23 cellular contexts compared by ENCODE assay signal in genomic region chr14:64419003-64419402, GRCh38. TPM values are rescaled to one million over a fixed set of nuclear protein-coding genes. Genes with fewer than 3 reads are reported as not detected.
DNase-seq lines count a peak whose midpoint lies in the region; ATAC-seq and TF ChIP-seq lines count a peak whose summit lies in the region.
"Had no signal": no experiment of that assay in that cellular context is flagged by ENCODE, and none has a peak within 500 bp of the region (broad histone marks: within the 10 kb centered on the region; RNA-seq: fewer than 3 reads in every experiment).

No MANE protein-coding gene starts in this region.

- no peaks in the 10 kb centered on the region for H3K79me1 ChIP-seq in trophoblast cell (ENCODE audit: low read length)

- H3K14ac ChIP-seq in trophoblast cell (ENCODE audit: low read length), result no peak overlapping the region

- H2AFZ ChIP-seq in trophoblast cell (ENCODE audit: insufficient read depth, low read length, poor library complexity), result no peak overlapping the region

- peaks cover 17% of the 10 kb centered on the region for H3K4me1 Mint-ChIP-seq in activated CD8-positive, alpha-beta T cell treated with anti-CD3 and anti-CD28 coated beads, Interleukin-2, amount 10 ng/mL, durations not matched to agents 7 days and 5 days (ENCODE audit: low read depth)
- H3K4me1 Mint-ChIP-seq in activated CD8-positive, alpha-beta T cell treated with anti-CD3 and anti-CD28 coated beads for 36 hours (ENCODE audit: low read depth), result peaks cover 24% of the 10 kb centered on the region
- H3K4me1 Mint-ChIP-seq in HFFc6 (ENCODE audit: low read depth), result peaks cover 55% of the 10 kb centered on the region

- H3K9me3 ChIP-seq in trophoblast cell (ENCODE audit: insufficient read depth, low read depth, low read length), result no peaks in the 10 kb centered on the region
- H3K9me3 ChIP-seq: SJCRH30 had no signal

- TF ChIP-seq CTCF in activated CD8-positive, alpha-beta T cell treated with anti-CD3 and anti-CD28 coated beads for 36 hours (IDR thresholded peaks at IDR 0.05), result no peak
- no peak for TF ChIP-seq CTCF in HFFc6 (IDR thresholded peaks at IDR 0.05)

- no peak overlapping the region for H3K4me3 ChIP-seq in trophoblast cell (ENCODE audit: low read depth, low read length)
- H3K4me3 ChIP-seq: SJCRH30 had no signal

- H3K4me2 ChIP-seq in trophoblast cell (ENCODE audit: low read length), result no peak overlapping the region

- no peak overlapping the region for H3K23ac ChIP-seq in trophoblast cell (ENCODE audit: low read length)

- no peak overlapping the region for H2BK12ac ChIP-seq in trophoblast cell (ENCODE audit: low read length)

- no peak overlapping the region for H4K8ac ChIP-seq in trophoblast cell (ENCODE audit: low read depth, low read length)

- no peak overlapping the region for H4K12ac ChIP-seq in trophoblast cell (ENCODE audit: low read depth, low read length)

- H3K27ac ChIP-seq in trophoblast cell (ENCODE audit: low read depth, low read length), result no peak overlapping the region
- H3K27ac ChIP-seq: 22Rv1, SJCRH30 had no signal

- H3K9ac ChIP-seq in trophoblast cell (ENCODE audit: low read length), result no peak overlapping the region

- H3K9me3 Mint-ChIP-seq in activated CD8-positive, alpha-beta T cell treated with anti-CD3 and anti-CD28 coated beads, Interleukin-2, amount 10 ng/mL, durations not matched to agents 7 days and 5 days (ENCODE audit: insufficient read depth), result no peaks in the 10 kb centered on the region
- no peaks in the 10 kb centered on the region for H3K9me3 Mint-ChIP-seq in activated CD8-positive, alpha-beta T cell treated with anti-CD3 and anti-CD28 coated beads for 36 hours
- no peaks in the 10 kb centered on the region for H3K9me3 Mint-ChIP-seq in HFFc6

- peak overlapping the region; percentile 33 for H3K27ac Mint-ChIP-seq in activated CD8-positive, alpha-beta T cell treated with anti-CD3 and anti-CD28 coated beads, Interleukin-2, amount 10 ng/mL, durations not matched to agents 7 days and 5 days
- H3K27ac Mint-ChIP-seq in activated CD8-positive, alpha-beta T cell treated with anti-CD3 and anti-CD28 coated beads for 36 hours, result no peak overlapping the region
- peak overlapping the region; percentile 13; the same call in 1 of the 2 replicates for H3K27ac Mint-ChIP-seq in HFFc6

- no peak overlapping the region for H3K4me3 Mint-ChIP-seq in activated CD8-positive, alpha-beta T cell treated with anti-CD3 and anti-CD28 coated beads, Interleukin-2, amount 10 ng/mL, durations not matched to agents 7 days and 5 days
- no peak overlapping the region for H3K4me3 Mint-ChIP-seq in activated CD8-positive, alpha-beta T cell treated with anti-CD3 and anti-CD28 coated beads for 36 hours
- H3K4me3 Mint-ChIP-seq in HFFc6, result no peak overlapping the region

- no peak overlapping the region for H3K18ac ChIP-seq in trophoblast cell (ENCODE audit: low read length)

- peaks cover 12 to 24% of the 10 kb centered on the region in 2 experiments for H3K36me3 ChIP-seq in trophoblast cell (ENCODE audit: control insufficient read depth in 1 of 2, insufficient read depth in 2 of 2, low read length in 2 of 2)

- H3K27me3 ChIP-seq in trophoblast cell (ENCODE audit: insufficient read depth, low read length), result no peaks in the 10 kb centered on the region
- H3K27me3 ChIP-seq: SJCRH30 had no signal

- POLR2A ChIA-PET in activated CD8-positive, alpha-beta T cell treated with anti-CD3 and anti-CD28 coated beads, Interleukin-2, amount 10 ng/mL, durations not matched to agents 7 days and 5 days (lab: Charles Lee), result no interaction called here
- POLR2A ChIA-PET in activated CD8-positive, alpha-beta T cell treated with anti-CD3 and anti-CD28 coated beads for 36 hours (lab: Charles Lee), result no interaction called here

- no peaks in the 10 kb centered on the region for H3K79me2 ChIP-seq in trophoblast cell (ENCODE audit: control insufficient read depth, insufficient read depth, low read length, poor library complexity)

- ATAC-seq in activated CD8-positive, alpha-beta T cell treated with anti-CD3 and anti-CD28 coated beads, Interleukin-2, amount 10 ng/mL, durations not matched to agents 7 days and 5 days, result no peak
- ATAC-seq in activated CD8-positive, alpha-beta T cell treated with anti-CD3 and anti-CD28 coated beads for 36 hours, result no peak
- ATAC-seq in left lobe of liver (peak; percentile 63), HG03342 (IDR thresholded peaks at IDR 0.05; ENCODE audit: unreplicated experiment) (no peak)
- ATAC-seq: PC-3, Right ventricle myocardium inferior, SK-N-SH treated with all-trans-retinoic acid at 6 μM for 48 hours had no signal

- H2BK120ac ChIP-seq in trophoblast cell (ENCODE audit: insufficient read depth, low read length, poor library complexity), result no peak overlapping the region

- H2AK5ac ChIP-seq in trophoblast cell (ENCODE audit: low read length), result no peak overlapping the region

- H3K4me1 ChIP-seq in trophoblast cell (ENCODE audit: control insufficient read depth in 1 of 2, insufficient read depth in 2 of 2, low read length in 2 of 2), result peaks cover 2 to 3% of the 10 kb centered on the region in 2 experiments
- H3K4me1 ChIP-seq: SJCRH30 had no signal

- DNase-seq in activated CD8-positive, alpha-beta T cell treated with anti-CD3 and anti-CD28 coated beads, Interleukin-2, amount 10 ng/mL, durations not matched to agents 7 days and 5 days, result no peak
- DNase-seq in activated CD8-positive, alpha-beta T cell treated with anti-CD3 and anti-CD28 coated beads for 36 hours, result no peak
- no peak for DNase-seq in HFFc6
- peak; percentile 34 for DNase-seq in amniotic epithelial cell (ENCODE audit: low read depth)
- DNase-seq in left lobe of liver (ENCODE audit: low spot score), result no peak
- no peak for DNase-seq in trophoblast cell
- no peak for DNase-seq in NOMO-1 treated with dmso at 0.1 percent for 144 hours (lab: John Stamatoyannopoulos, UW; ENCODE audit: unreplicated experiment)
- DNase-seq: DMS153, DND-41, H7, Karpas-422, MV-4-11, NCI-H1105, NCI-H1436 treated with DMSO at 0.1 percent for 48 hours, NCI-H187 treated with DMSO at 0.1 percent for 48 hours, NCI-H524, NCI-H774, PC-3, SJCRH30 had no signal

- CTCF ChIA-PET in activated CD8-positive, alpha-beta T cell treated with anti-CD3 and anti-CD28 coated beads, Interleukin-2, amount 10 ng/mL, durations not matched to agents 7 days and 5 days (lab: Charles Lee), result interaction anchor here (8.3 kb wide), 1 partner anchor 13 kb away, joined by 89 read pairs; no protein-coding TSS in a partner anchor
- CTCF ChIA-PET in activated CD8-positive, alpha-beta T cell treated with anti-CD3 and anti-CD28 coated beads for 36 hours (lab: Charles Lee), result interaction anchor here (0.6 to 5.8 kb wide), 3 partner anchors 11 to 168 kb away, joined by 3 to 36 read pairs (median 3); no protein-coding TSS in a partner anchor

- H4K91ac ChIP-seq in trophoblast cell (ENCODE audit: low read depth, low read length), result no peak overlapping the region

- no peak overlapping the region for H2BK5ac ChIP-seq in trophoblast cell (ENCODE audit: low read depth, low read length, poor library complexity)

- intact Hi-C loops in activated CD8-positive, alpha-beta T cell treated with anti-CD3 and anti-CD28 coated beads for 36 hours (cut with micrococcal nuclease), result no loop called here

- H3K4ac ChIP-seq in trophoblast cell (ENCODE audit: low read depth, low read length), result no peak overlapping the region

- WGBS in trophoblast cell (ENCODE audit: extremely low coverage, insufficient coverage, insufficient read length), result no CpG with 5 or more reads among the region's 7 CpGs

- peaks cover 76% of the 10 kb centered on the region for H3K36me3 Mint-ChIP-seq in activated CD8-positive, alpha-beta T cell treated with anti-CD3 and anti-CD28 coated beads, Interleukin-2, amount 10 ng/mL, durations not matched to agents 7 days and 5 days (ENCODE audit: low read depth)
- peaks cover 69% of the 10 kb centered on the region for H3K36me3 Mint-ChIP-seq in activated CD8-positive, alpha-beta T cell treated with anti-CD3 and anti-CD28 coated beads for 36 hours (ENCODE audit: low read depth)
- peaks cover 47% of the 10 kb centered on the region for H3K36me3 Mint-ChIP-seq in HFFc6 (ENCODE audit: low read depth)

- H3K27me3 Mint-ChIP-seq in activated CD8-positive, alpha-beta T cell treated with anti-CD3 and anti-CD28 coated beads, Interleukin-2, amount 10 ng/mL, durations not matched to agents 7 days and 5 days (ENCODE audit: low read depth), result no peaks in the 10 kb centered on the region
- no peaks in the 10 kb centered on the region for H3K27me3 Mint-ChIP-seq in activated CD8-positive, alpha-beta T cell treated with anti-CD3 and anti-CD28 coated beads for 36 hours
- no peaks in the 10 kb centered on the region; the same call in 1 of the 2 replicates for H3K27me3 Mint-ChIP-seq in HFFc6 (ENCODE audit: insufficient read depth)

RNA-seq across cellular contexts. Expression of gene MTHFD1, which starts 30.9 kb away (rescaled TPM):
- total RNA-seq in activated CD8-positive, alpha-beta T cell treated with anti-CD3 and anti-CD28 coated beads, Interleukin-2, amount 10 ng/mL, durations not matched to agents 7 days and 5 days, result 100 to 1,000 TPM; 231 to 238 TPM
- 100 to 1,000 TPM; 237 to 241 TPM for total RNA-seq in activated CD8-positive, alpha-beta T cell treated with anti-CD3 and anti-CD28 coated beads for 36 hours
- 100 to 1,000 TPM in 4 of 6 experiments, 10 to 100 TPM in 2; 81.3 to 116 (median 111) TPM for total RNA-seq in HFFc6 (2021; fragmentation: NEBNext Ultra II Directional; extraction: Animal tissue kit (Norgen Biotek cat#: 25700))
- total RNA-seq in left lobe of liver, result 238 TPM
- 42.5 and 42.8 TPM in 2 replicates for polyA plus RNA-seq in trophoblast cell (2013)

RNA-seq across cellular contexts. Expression of gene AKAP5, which starts 46.3 kb away (rescaled TPM):
- total RNA-seq in activated CD8-positive, alpha-beta T cell treated with anti-CD3 and anti-CD28 coated beads, Interleukin-2, amount 10 ng/mL, durations not matched to agents 7 days and 5 days, result 1 to 10 TPM; 1.9 to 2.1 TPM
- 1 to 10 TPM; 1.3 to 1.6 TPM for total RNA-seq in activated CD8-positive, alpha-beta T cell treated with anti-CD3 and anti-CD28 coated beads for 36 hours
- total RNA-seq in HFFc6 (2021; fragmentation: NEBNext Ultra II Directional; extraction: Animal tissue kit (Norgen Biotek cat#: 25700)), result 1 to 10 TPM in 4 of 6 experiments, under 1 TPM in 2; 0.94 to 1.3 (median 1.2) TPM
- total RNA-seq in left lobe of liver, result 0.45 TPM
- polyA plus RNA-seq in trophoblast cell (2013), result 3.9 TPM in 2 replicates
